ENCODE assay signal across 1 cellular context in the genomic region with DNA sequence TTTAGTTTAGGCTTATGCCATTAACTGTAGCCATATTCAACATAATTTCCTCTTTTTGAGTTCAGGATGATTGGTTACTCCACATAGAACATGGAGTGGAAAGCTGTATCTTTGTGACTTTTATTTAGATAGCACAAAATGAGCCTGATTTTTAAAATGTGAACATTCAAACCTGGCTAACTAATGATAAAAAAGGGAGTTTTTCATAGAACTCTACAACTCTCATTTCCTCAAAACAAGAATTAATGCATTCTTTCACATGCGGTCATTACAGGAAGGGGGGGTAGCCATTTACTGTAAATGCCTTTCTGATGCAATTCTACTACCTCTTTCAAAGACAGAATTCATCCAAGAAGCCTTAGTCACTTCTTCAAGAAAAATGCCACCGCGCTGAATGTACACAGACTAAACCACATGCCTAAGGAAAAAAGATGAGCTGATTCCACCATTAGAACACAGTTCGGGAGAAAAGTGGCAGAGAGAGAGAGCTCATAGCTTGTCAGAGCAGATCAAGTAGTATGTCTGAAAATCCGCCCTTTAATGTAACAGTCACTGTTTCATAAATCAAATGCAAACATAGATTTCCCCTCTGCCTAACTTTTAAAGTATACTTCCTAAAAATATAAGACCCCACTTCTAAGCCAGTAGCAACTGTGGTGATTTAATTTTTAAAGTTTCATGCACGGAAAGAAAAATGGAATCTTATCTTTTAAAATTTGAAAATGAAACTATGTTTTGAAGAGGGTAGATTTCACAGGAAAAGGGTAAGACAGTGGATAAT.
TF ChIP-seq lines count a peak whose summit lies in the region.

No MANE protein-coding gene starts in this region.

TF ChIP-seq in IMR-90, 13 proteins besides CTCF, POLR2A, EP300 and RAD21 (continued from another document):
- TF ChIP-seq, protein P1, sequence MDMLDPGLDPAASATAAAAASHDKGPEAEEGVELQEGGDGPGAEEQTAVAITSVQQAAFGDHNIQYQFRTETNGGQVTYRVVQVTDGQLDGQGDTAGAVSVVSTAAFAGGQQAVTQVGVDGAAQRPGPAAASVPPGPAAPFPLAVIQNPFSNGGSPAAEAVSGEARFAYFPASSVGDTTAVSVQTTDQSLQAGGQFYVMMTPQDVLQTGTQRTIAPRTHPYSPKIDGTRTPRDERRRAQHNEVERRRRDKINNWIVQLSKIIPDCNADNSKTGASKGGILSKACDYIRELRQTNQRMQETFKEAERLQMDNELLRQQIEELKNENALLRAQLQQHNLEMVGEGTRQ (IDR thresholded peaks at IDR 0.05; ENCODE audit: low read depth, low read length): no peak
- 0 out of 2 replicates have a peak, but pooled peaks have one; percentile 27 for TF ChIP-seq MXI1 (IDR thresholded peaks at IDR 0.05; ENCODE audit: borderline replicate concordance, low read depth, low read length)
- peak; percentile 99 for TF ChIP-seq CEBPB (IDR thresholded peaks at IDR 0.05; ENCODE audit: low read depth, low read length)
- TF ChIP-seq FOS (IDR thresholded peaks at IDR 0.05; ENCODE audit: low read depth, low read length): peak; percentile 96
- peak; percentile 72 for TF ChIP-seq NFE2L2 (IDR thresholded peaks at IDR 0.05; ENCODE audit: low read depth, low read length)
- no peak for TF ChIP-seq SMC3 (IDR thresholded peaks at IDR 0.05; ENCODE audit: low read depth, low read length)
- peak; percentile 43; the same call in 1 of the 2 replicates for TF ChIP-seq MAZ (IDR thresholded peaks at IDR 0.05; ENCODE audit: borderline replicate concordance, low read depth, low read length)
- peak; percentile 57; the same call in 1 of the 2 replicates for TF ChIP-seq MAFK (IDR thresholded peaks at IDR 0.05; ENCODE audit: low read depth, low read length)
- TF ChIP-seq BHLHE40 (IDR thresholded peaks at IDR 0.05; ENCODE audit: low read depth, low read length): no peak
